In the genomic region with DNA sequence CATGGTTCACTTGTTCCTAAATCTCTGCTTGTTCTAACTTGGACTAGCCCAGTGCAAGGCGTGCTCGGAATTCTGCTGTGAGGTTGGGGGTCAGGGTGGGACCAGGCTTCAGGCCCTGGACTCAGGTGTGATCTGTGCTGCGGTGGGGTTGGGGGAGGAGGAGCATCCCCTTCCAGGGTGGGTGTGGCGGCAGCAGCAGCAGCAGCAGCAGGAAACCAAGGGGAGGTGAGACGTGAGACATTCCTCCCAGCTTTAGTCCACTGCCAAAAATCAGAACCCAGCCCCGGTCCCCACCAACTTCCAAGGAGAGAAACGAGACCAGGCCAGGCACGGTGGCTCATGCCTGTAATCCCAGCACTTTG, we compare ENCODE assay signal across 10 cellular contexts. TPM values are rescaled to one million over a fixed set of nuclear protein-coding genes. Genes with fewer than 3 reads are reported as not detected.
DNase-seq lines count a peak whose midpoint lies in the region; ATAC-seq and TF ChIP-seq lines count a peak whose summit lies in the region.
"Had no signal": no experiment of that assay in that cellular context is flagged by ENCODE, and none has a peak within 500 bp of the region (broad histone marks: within the 10 kb centered on the region; RNA-seq: fewer than 3 reads in every experiment).

No MANE protein-coding gene starts in this region.

- ATAC-seq in lung (ENCODE audit: insufficient read depth, low FRiP score) (no peak), HG02798 (IDR thresholded peaks at IDR 0.05; ENCODE audit: poor library complexity, unreplicated experiment) (no peak)

- intact Hi-C loops in testis (cut with DNase I; ENCODE audit: low total_unique reads) = no loop called here

- TF ChIP-seq POLR2A in testis (IDR thresholded peaks at IDR 0.05) = no peak

- WGBS in lung, 2 donors = 48 to 73% methylated on average over 8 of the region's 8 CpGs
- WGBS in testis, 2 donors = 53 to 57% methylated on average over 7 to 8 of the region's 8 CpGs

- peak overlapping the region; percentile 5 for H3K9ac ChIP-seq in HUES6 (ENCODE audit: low read length)

- H3K9me3 ChIP-seq in HUES6 (ENCODE audit: control insufficient read depth, insufficient read depth, low read depth, low read length) (no peaks in the 10 kb centered on the region), lung (ENCODE audit: control insufficient read depth in 2 of 2, insufficient read depth in 1 of 2, low read length in 1 of 2) (no peaks in the 10 kb centered on the region), testis (no peaks in the 10 kb centered on the region)

- no peak overlapping the region for H3K27ac ChIP-seq in HUES6 (ENCODE audit: low read depth, low read length)
- peak overlapping the region; percentile 62 for H3K27ac ChIP-seq in caudate nucleus (ENCODE audit: low read depth, low read length)
- H3K27ac ChIP-seq in lung (ENCODE audit: low read depth in 1 of 2, low read length in 1 of 2) = peak overlapping the region; percentile 89 to 96
- H3K27ac ChIP-seq in testis = peak overlapping the region; percentile 48 to 85

- H3K4me3 ChIP-seq in HUES6 (ENCODE audit: low read depth, low read length) (peak overlapping the region; percentile 10; the same call in 1 of the 2 replicates), lung (no peak overlapping the region), testis (no peak overlapping the region)

- no peaks in the 10 kb centered on the region for H3K27me3 ChIP-seq in HUES6 (ENCODE audit: control insufficient read depth, insufficient read depth, low read length)
- H3K27me3 ChIP-seq in lung (ENCODE audit: control insufficient read depth, insufficient read depth) = no peaks in the 10 kb centered on the region
- H3K27me3 ChIP-seq in testis = no peaks in the 10 kb centered on the region

- H3K4me1 ChIP-seq in HUES6 (ENCODE audit: control insufficient read depth, insufficient read depth, low read length) (peaks cover 24% of the 10 kb centered on the region), lung (ENCODE audit: control insufficient read depth in 2 of 2, insufficient read depth in 2 of 2, low read length in 2 of 2) (peaks cover 16 to 28% of the 10 kb centered on the region in 2 donors), testis (peaks cover 51% of the 10 kb centered on the region)

- DNase-seq in caudate nucleus (lab: John Stamatoyannopoulos, UW) (no peak), lung (ENCODE audit: low spot score) (no peak), testis (no peak), DMS153 treated with DMSO at 0.1 percent for 48 hours (lab: John Stamatoyannopoulos, UW; ENCODE audit: unreplicated experiment) (no peak)
- no peak for DNase-seq in activated CD4-positive, alpha-beta T cell treated with anti-CD3 and anti-CD28 coated beads for 1 hour
- no peak for DNase-seq in stimulated activated CD4-positive, alpha-beta T cell treated with anti-CD3 and anti-CD28 coated beads, Interleukin-1b, Interleukin-23, amount 100 ng/mL, for 48 hours
- DNase-seq: activated T-cell treated with anti-CD3 and anti-CD28 coated beads, Interleukin-2, amount 50 U/mL, for 24 hours had no signal

- TF ChIP-seq CTCF in lung (IDR thresholded peaks at IDR 0.05; ENCODE audit: control extremely low read depth, extremely low read depth) (no peak), testis (IDR thresholded peaks at IDR 0.05) (no peak)

- H3K36me3 ChIP-seq in HUES6 (ENCODE audit: control insufficient read depth, insufficient read depth, low read length) (peaks cover 3% of the 10 kb centered on the region; the same call in 1 of the 2 replicates), lung (ENCODE audit: control insufficient read depth in 2 of 2, insufficient read depth in 2 of 2, low read length in 2 of 2) (peaks cover 6 to 9% of the 10 kb centered on the region in 2 donors), testis (ENCODE audit: low read depth, missing control alignments) (no peaks in the 10 kb centered on the region)

RNA-seq across cellular contexts. Expression of gene A4GALT, which starts 31.8 kb away (rescaled TPM):
- total RNA-seq in lung (10 to 100 TPM in 1 of 2 donors, 1 to 10 TPM in 1; 8.6 to 24.8 TPM), testis (10 to 100 TPM; 15.7 to 17.3 TPM)
- polyA plus RNA-seq in lung (10 to 100 TPM; 23.9 to 29.3 TPM), testis (ENCODE audit: insufficient read depth, low read depth, low replicate concordance) (13.5 TPM)

RNA-seq across cellular contexts. Expression of gene CYB5R3, which starts 39.7 kb away (rescaled TPM):
- total RNA-seq in lung (100 to 1,000 TPM in 1 of 2 donors, 10 to 100 TPM in 1; 90.2 to 265 TPM), testis (100 to 1,000 TPM; 330 to 484 TPM)
- polyA plus RNA-seq in lung (100 to 1,000 TPM; 122 to 190 TPM), testis (ENCODE audit: insufficient read depth, low read depth, low replicate concordance) (423 TPM)

RNA-seq across cellular contexts. Expression of gene ATP5MGL, which starts 48.5 kb away (rescaled TPM):
- 1 to 10 TPM in 1 of 2 donors, under 1 TPM in 1; 0.82 to 1.1 TPM for total RNA-seq in lung
- polyA plus RNA-seq in lung = under 1 TPM in 1 of 2 donors, not detected in 1; 0.16 TPM
- under 1 TPM in 1 of 2 donors, not detected in 1; 0.55 TPM for total RNA-seq in testis
- polyA plus RNA-seq in testis (ENCODE audit: insufficient read depth, low read depth, low replicate concordance) = not detected
- total RNA-seq: Daoy had no signal
